ENCODE assay signal across 12 cellular contexts in the genomic region with DNA sequence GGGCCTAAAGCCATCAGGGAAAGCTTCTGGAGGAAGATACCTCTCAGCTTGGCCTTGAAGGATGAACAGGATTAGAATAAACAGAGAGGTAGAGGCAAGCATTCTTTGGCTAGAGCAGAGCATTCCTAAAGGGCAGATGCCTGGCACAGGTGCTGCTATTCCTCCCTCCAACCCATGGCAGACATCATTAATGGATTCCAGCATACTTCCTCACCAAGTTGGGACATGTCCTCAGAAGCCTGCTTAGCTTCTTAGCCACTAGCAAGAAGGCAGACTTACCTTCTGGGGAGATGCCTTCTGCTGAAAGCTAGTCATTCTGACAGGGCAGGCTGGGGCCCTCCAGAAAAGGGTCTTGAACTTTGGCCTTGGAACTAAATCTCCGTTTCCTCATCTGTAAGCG.
DNase-seq lines count a peak whose midpoint lies in the region; ATAC-seq and TF ChIP-seq lines count a peak whose summit lies in the region.
"Had no signal": no experiment of that assay in that cellular context is flagged by ENCODE, and none has a peak within 500 bp of the region (broad histone marks: within the 10 kb centered on the region; RNA-seq: fewer than 3 reads in every experiment).

No MANE protein-coding gene starts in this region.

- H3K9me3 ChIP-seq in gastroesophageal sphincter, result no peaks in the 10 kb centered on the region
- no peaks in the 10 kb centered on the region for H3K9me3 ChIP-seq in SJCRH30 (replicated peaks)

- peak overlapping the region; percentile 19 for H3K27ac Mint-ChIP-seq in activated naive CD4-positive, alpha-beta T cell treated with anti-CD3 and anti-CD28 coated beads, Interleukin-2, amount 10 ng/mL, durations not matched to agents 7 days and 5 days
- peak overlapping the region; percentile 6 for H3K27ac Mint-ChIP-seq in activated T-helper 1 cell treated with anti-CD3 and anti-CD28 coated beads, Interleukin-12 subunit alpha, Interleukin-12 subunit beta, Interleukin-2, Interleukin-4 antibody, amounts not matched to agents 30 ng/mL and 10 ng/mL and 1 ng/mL, durations not matched to agents 14 hours and 24 hours and 36 hours
- H3K27ac Mint-ChIP-seq in stimulated activated naive CD8-positive, alpha-beta T cell treated with anti-CD3 and anti-CD28 coated beads, Interleukin-15, amount 100 ng/mL, for 72 hours, result peak overlapping the region; percentile 89
- H3K27ac Mint-ChIP-seq: neural progenitor cell had no signal

- H3K36me3 Mint-ChIP-seq in activated naive CD4-positive, alpha-beta T cell treated with anti-CD3 and anti-CD28 coated beads, Interleukin-2, amount 10 ng/mL, durations not matched to agents 7 days and 5 days, result peaks cover 40% of the 10 kb centered on the region
- peaks cover 28% of the 10 kb centered on the region for H3K36me3 Mint-ChIP-seq in activated T-helper 1 cell treated with anti-CD3 and anti-CD28 coated beads, Interleukin-12 subunit alpha, Interleukin-12 subunit beta, Interleukin-2, Interleukin-4 antibody, amounts not matched to agents 30 ng/mL and 10 ng/mL and 1 ng/mL, durations not matched to agents 14 hours and 24 hours and 36 hours (ENCODE audit: low read depth)

- H3K4me1 Mint-ChIP-seq in activated naive CD4-positive, alpha-beta T cell treated with anti-CD3 and anti-CD28 coated beads, Interleukin-2, amount 10 ng/mL, durations not matched to agents 7 days and 5 days, result peaks cover 88% of the 10 kb centered on the region
- H3K4me1 Mint-ChIP-seq in activated T-helper 1 cell treated with anti-CD3 and anti-CD28 coated beads, Interleukin-12 subunit alpha, Interleukin-12 subunit beta, Interleukin-2, Interleukin-4 antibody, amounts not matched to agents 30 ng/mL and 10 ng/mL and 1 ng/mL, durations not matched to agents 14 hours and 24 hours and 36 hours (ENCODE audit: low read depth), result peaks cover 71% of the 10 kb centered on the region
- peaks cover 83% of the 10 kb centered on the region for H3K4me1 Mint-ChIP-seq in stimulated activated naive CD8-positive, alpha-beta T cell treated with anti-CD3 and anti-CD28 coated beads, Interleukin-15, amount 100 ng/mL, for 72 hours

- H3K27ac ChIP-seq in gastroesophageal sphincter (peak overlapping the region in 3 of 4 donors; percentile 24 to 57 (median 57)), SJCRH30 (no peak overlapping the region)
- H3K27ac ChIP-seq: neural progenitor cell had no signal

- H3K36me3 ChIP-seq in gastroesophageal sphincter, result peaks cover 0 to 45% of the 10 kb centered on the region in 2 donors
- peaks cover 22% of the 10 kb centered on the region for H3K36me3 ChIP-seq in SJCRH30
- H3K36me3 ChIP-seq: neural progenitor cell had no signal

- H3K4me1 ChIP-seq in gastroesophageal sphincter (peaks cover 0 to 76% (median 21%) of the 10 kb centered on the region in 3 donors), SJCRH30 (peaks cover 12% of the 10 kb centered on the region)
- H3K4me1 ChIP-seq: neural progenitor cell had no signal

- CTCF ChIA-PET in activated naive CD4-positive, alpha-beta T cell treated with anti-CD3 and anti-CD28 coated beads, Interleukin-2, amount 10 ng/mL, durations not matched to agents 7 days and 5 days (lab: Charles Lee), result interaction anchor here (1.2 to 16.3 kb wide), 3 partner anchors 69 to 311 kb away, joined by 5 to 429 read pairs (median 162); no protein-coding TSS in a partner anchor

- TF ChIP-seq POLR2A in gastroesophageal sphincter (IDR thresholded peaks at IDR 0.05), result no peak

- ATAC-seq in gastroesophageal sphincter, result no peak
- ATAC-seq in stimulated activated naive CD8-positive, alpha-beta T cell treated with anti-CD3 and anti-CD28 coated beads, Interleukin-15, amount 100 ng/mL, for 72 hours, result no peak
- no peak for ATAC-seq in GM18867 (IDR thresholded peaks at IDR 0.05; ENCODE audit: unreplicated experiment)

- H3K27me3 Mint-ChIP-seq in activated naive CD4-positive, alpha-beta T cell treated with anti-CD3 and anti-CD28 coated beads, Interleukin-2, amount 10 ng/mL, durations not matched to agents 7 days and 5 days, result no peaks in the 10 kb centered on the region
- no peaks in the 10 kb centered on the region for H3K27me3 Mint-ChIP-seq in activated T-helper 1 cell treated with anti-CD3 and anti-CD28 coated beads, Interleukin-12 subunit alpha, Interleukin-12 subunit beta, Interleukin-2, Interleukin-4 antibody, amounts not matched to agents 30 ng/mL and 10 ng/mL and 1 ng/mL, durations not matched to agents 14 hours and 24 hours and 36 hours (ENCODE audit: insufficient read depth)
- H3K27me3 Mint-ChIP-seq in stimulated activated naive CD8-positive, alpha-beta T cell treated with anti-CD3 and anti-CD28 coated beads, Interleukin-15, amount 100 ng/mL, for 72 hours, result no peaks in the 10 kb centered on the region

- intact Hi-C loops in activated T-helper 1 cell treated with anti-CD3 and anti-CD28 coated beads, Interleukin-12 subunit alpha, Interleukin-12 subunit beta, Interleukin-2, Interleukin-4 antibody, amounts not matched to agents 30 ng/mL and 10 ng/mL and 1 ng/mL, durations not matched to agents 14 hours and 24 hours and 36 hours (cut with micrococcal nuclease), result loop anchor here (10.0 kb wide), 1 partner anchor 1671 kb away; no protein-coding TSS in a partner anchor

- DNase-seq in activated naive CD4-positive, alpha-beta T cell treated with anti-CD3 and anti-CD28 coated beads, Interleukin-2, amount 10 ng/mL, durations not matched to agents 7 days and 5 days, result no peak
- DNase-seq in activated naive CD4-positive, alpha-beta T cell (lab: John Stamatoyannopoulos, UW), result no peak
- no peak for DNase-seq in activated T-helper 1 cell treated with anti-CD3 and anti-CD28 coated beads, Interleukin-12 subunit alpha, Interleukin-12 subunit beta, Interleukin-2, Interleukin-4 antibody, amounts not matched to agents 30 ng/mL and 10 ng/mL and 1 ng/mL, durations not matched to agents 14 hours and 24 hours and 36 hours (ENCODE audit: low spot score)
- DNase-seq in stimulated activated naive CD8-positive, alpha-beta T cell treated with anti-CD3 and anti-CD28 coated beads, Interleukin-15, amount 100 ng/mL, for 72 hours, result no peak
- DNase-seq in SIG-M5 (lab: John Stamatoyannopoulos, UW), result no peak
- no peak for DNase-seq in SJCRH30
- DNase-seq: GOT3; NCI-H226; stimulated activated CD4-positive, alpha-beta T cell treated with anti-CD3 and anti-CD28 coated beads, Interleukin-4, amount 100 ng/mL, for 4 hours had no signal

- WGBS in gastroesophageal sphincter (ENCODE audit: low coverage in 1 of 2), 2 donors, result 100% methylated on average over 1 of the region's 2 CpGs; no CpG with 5 or more reads in 1 of the 2 donors

- TF ChIP-seq EP300 in gastroesophageal sphincter (IDR thresholded peaks at IDR 0.05), result no peak

- H3K27me3 ChIP-seq in gastroesophageal sphincter (no peaks in the 10 kb centered on the region), SJCRH30 (no peaks in the 10 kb centered on the region)
- H3K27me3 ChIP-seq: neural progenitor cell had no signal

- H3K4me3 ChIP-seq in gastroesophageal sphincter (no peak overlapping the region), SJCRH30 (no peak overlapping the region)
- H3K4me3 ChIP-seq: neural progenitor cell had no signal

- TF ChIP-seq CTCF in gastroesophageal sphincter (IDR thresholded peaks at IDR 0.05), result no peak

- H3K4me3 Mint-ChIP-seq in activated naive CD4-positive, alpha-beta T cell treated with anti-CD3 and anti-CD28 coated beads, Interleukin-2, amount 10 ng/mL, durations not matched to agents 7 days and 5 days, result peak overlapping the region; percentile 29
- no peak overlapping the region for H3K4me3 Mint-ChIP-seq in activated T-helper 1 cell treated with anti-CD3 and anti-CD28 coated beads, Interleukin-12 subunit alpha, Interleukin-12 subunit beta, Interleukin-2, Interleukin-4 antibody, amounts not matched to agents 30 ng/mL and 10 ng/mL and 1 ng/mL, durations not matched to agents 14 hours and 24 hours and 36 hours
- H3K4me3 Mint-ChIP-seq in stimulated activated naive CD8-positive, alpha-beta T cell treated with anti-CD3 and anti-CD28 coated beads, Interleukin-15, amount 100 ng/mL, for 72 hours, result no peak overlapping the region
- H3K4me3 Mint-ChIP-seq: neural progenitor cell had no signal

- H3K9me3 Mint-ChIP-seq in activated naive CD4-positive, alpha-beta T cell treated with anti-CD3 and anti-CD28 coated beads, Interleukin-2, amount 10 ng/mL, durations not matched to agents 7 days and 5 days, result no peaks in the 10 kb centered on the region
- no peaks in the 10 kb centered on the region for H3K9me3 Mint-ChIP-seq in activated T-helper 1 cell treated with anti-CD3 and anti-CD28 coated beads, Interleukin-12 subunit alpha, Interleukin-12 subunit beta, Interleukin-2, Interleukin-4 antibody, amounts not matched to agents 30 ng/mL and 10 ng/mL and 1 ng/mL, durations not matched to agents 14 hours and 24 hours and 36 hours
- H3K9me3 Mint-ChIP-seq in stimulated activated naive CD8-positive, alpha-beta T cell treated with anti-CD3 and anti-CD28 coated beads, Interleukin-15, amount 100 ng/mL, for 72 hours, result no peaks in the 10 kb centered on the region
- H3K9me3 Mint-ChIP-seq: neural progenitor cell had no signal

Comparison
In these comparisons a context has a peak if more than half of its experiments do, and no peak if none do; other contexts are left out.
1. H3K27ac Mint-ChIP-seq: peak in every context shown above with its lines; median percentile 89 in stimulated activated naive CD8-positive, alpha-beta T cell treated with anti-CD3 and anti-CD28 coated beads, Interleukin-15, amount 100 ng/mL, for 72 hours; 19 in activated naive CD4-positive, alpha-beta T cell treated with anti-CD3 and anti-CD28 coated beads, Interleukin-2, amount 10 ng/mL, durations not matched to agents 7 days and 5 days; 6 in activated T-helper 1 cell treated with anti-CD3 and anti-CD28 coated beads, Interleukin-12 subunit alpha, Interleukin-12 subunit beta, Interleukin-2, Interleukin-4 antibody, amounts not matched to agents 30 ng/mL and 10 ng/mL and 1 ng/mL, durations not matched to agents 14 hours and 24 hours and 36 hours.